In genomic region chr19:49474545-49474930, GRCh38 we compare ENCODE assay signal across 1 cellular context.
TF ChIP-seq lines count a peak whose summit lies in the region.

No MANE protein-coding gene starts in this region.

TF ChIP-seq in HEK293, 187 proteins besides CTCF, POLR2A, EP300 and RAD21 (continued from another document):
- TF ChIP-seq ZSCAN18 (tag by site-specific recombination; IDR thresholded peaks at IDR 0.05) (0 out of 2 replicates have a peak, but pooled peaks have one; percentile 50), ZNF366 (tag by site-specific recombination; conservative IDR thresholded peaks at IDR 0.05) (peak; percentile 88), ZNF416 (tag by site-specific recombination; IDR thresholded peaks at IDR 0.05) (no peak), ZNF768 (tag by site-specific recombination; IDR thresholded peaks at IDR 0.05) (no peak), ZNF335 (tag by site-specific recombination; conservative IDR thresholded peaks at IDR 0.05) (no peak)
